8 cellular contexts compared by ENCODE assay signal in the genomic region with DNA sequence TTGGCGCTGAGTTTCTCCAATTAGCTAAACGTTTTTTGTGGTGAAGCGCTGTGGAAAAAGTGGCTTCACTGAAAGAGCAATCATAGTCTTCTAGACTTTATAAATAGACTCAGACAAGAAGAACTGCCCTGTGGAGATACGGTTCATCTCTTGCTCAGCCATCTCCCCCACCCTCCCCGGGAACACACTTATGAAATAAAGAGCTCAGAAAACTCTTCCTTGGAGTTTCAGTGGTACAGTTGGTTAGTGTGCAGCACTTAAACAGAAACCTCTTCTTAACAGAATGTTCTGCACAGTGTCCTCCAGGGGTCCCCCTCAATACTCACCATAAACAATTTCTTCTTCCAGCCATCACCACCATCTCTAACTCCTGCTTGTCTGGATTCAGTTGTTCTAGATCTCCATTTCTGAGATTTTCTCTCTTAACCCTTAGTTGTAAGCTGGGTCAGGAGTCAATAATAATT.
A peak's percentile ranks its signal among the peaks of the same experiment; 100 is the strongest.
DNase-seq lines count a peak whose midpoint lies in the region; ATAC-seq, FAIRE-seq and TF ChIP-seq lines count a peak whose summit lies in the region.

No MANE protein-coding gene starts in this region.

- H3K27me3 ChIP-seq in esophagus muscularis mucosa: no peaks in the 10 kb centered on the region

- no peak for TF ChIP-seq EP300 in esophagus muscularis mucosa (IDR thresholded peaks at IDR 0.05)

- FAIRE-seq in urothelium cell line (lab: Jason Lieb, UNC): no peak

- peaks cover 3 to 22% (median 8%) of the 10 kb centered on the region in 4 donors for H3K36me3 ChIP-seq in esophagus muscularis mucosa

- H3K4me1 ChIP-seq in esophagus muscularis mucosa: peaks cover 11 to 50% (median 39%) of the 10 kb centered on the region in 4 donors

- H3K4me3 ChIP-seq in fibroblast of the aortic adventitia (ENCODE audit: low read depth, low read length): no peak overlapping the region
- H3K4me3 ChIP-seq in esophagus muscularis mucosa: no peak overlapping the region

- peak; percentile 26 for TF ChIP-seq CTCF in fibroblast of the aortic adventitia (IDR thresholded peaks at IDR 0.05; ENCODE audit: insufficient read depth, low read length)
- TF ChIP-seq CTCF in esophagus muscularis mucosa (IDR thresholded peaks at IDR 0.05): no peak

- in situ Hi-C loops in G401 (cut with HindIII; ENCODE audit: low sequenced_read_pairs): no loop called here

- no peaks in the 10 kb centered on the region for H3K9me3 ChIP-seq in esophagus muscularis mucosa

- DNase-seq in G401 (ENCODE audit: low spot score) (peak; percentile 51), fibroblast of the aortic adventitia (ENCODE audit: low read depth) (peak; percentile 38), esophagus muscularis mucosa (ENCODE audit: extremely low spot score) (no peak), urothelium cell line (ENCODE audit: low spot score) (no peak), COLO668 (lab: John Stamatoyannopoulos, UW; ENCODE audit: unreplicated experiment) (no peak), AG08396 (ENCODE audit: low spot score) (no peak)

- no peak for TF ChIP-seq POLR2A in esophagus muscularis mucosa (IDR thresholded peaks at IDR 0.05; ENCODE audit: low read depth)

- peak; percentile 94 for ATAC-seq in GM21367 (IDR thresholded peaks at IDR 0.05; ENCODE audit: unreplicated experiment)
- ATAC-seq in HG03558 (IDR thresholded peaks at IDR 0.05; ENCODE audit: extremely low read depth, unreplicated experiment): peak; percentile 91

- intact Hi-C loops in esophagus muscularis mucosa (cut with DNase I): no loop called here

- H3K27ac ChIP-seq in esophagus muscularis mucosa (replicated peaks in 1 of 4): no peak overlapping the region

- WGBS in esophagus muscularis mucosa: 89% methylated on average over 5 of the region's 5 CpGs

Comparison
In these comparisons a context has a peak if more than half of its experiments do, and no peak if none do; other contexts are left out.
1. DNase-seq: peak in G401 (single experiment) and fibroblast of the aortic adventitia (single experiment); none in esophagus muscularis mucosa (single experiment), urothelium cell line (single experiment), COLO668 (single experiment) and AG08396 (single experiment).